Comparison of ENCODE assay signal across 8 cellular contexts in the genomic region with DNA sequence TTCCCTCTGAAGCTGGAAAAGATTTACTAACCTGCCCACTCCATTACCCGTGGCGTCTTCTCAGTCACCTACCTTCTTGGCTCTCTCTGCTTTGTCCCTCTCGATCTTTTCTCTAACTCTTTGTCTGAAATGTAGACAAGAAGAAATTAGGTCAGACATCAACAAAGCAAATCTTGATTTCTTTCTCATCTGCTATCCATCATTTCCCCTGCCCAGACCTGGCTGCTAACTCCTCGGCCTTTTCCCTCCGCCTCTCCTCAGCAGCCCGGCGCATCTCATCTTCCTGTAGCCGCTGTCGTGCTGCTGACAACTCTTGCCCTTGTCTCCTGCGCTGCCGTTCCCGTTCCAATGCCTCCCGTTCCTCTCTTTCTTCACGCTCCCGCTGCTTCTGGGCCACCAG. TPM values are rescaled to one million over a fixed set of nuclear protein-coding genes. Genes with fewer than 3 reads are reported as not detected.
DNase-seq lines count a peak whose midpoint lies in the region; ATAC-seq and TF ChIP-seq lines count a peak whose summit lies in the region.

No MANE protein-coding gene starts in this region.

- H3K4me1 ChIP-seq in ES-I3 (ENCODE audit: insufficient read depth, low read length) = no peaks in the 10 kb centered on the region
- peaks cover 23% of the 10 kb centered on the region for H3K4me1 ChIP-seq in OCI-LY3 (ENCODE audit: low read length)
- H3K4me1 ChIP-seq in osteoblast (ENCODE audit: insufficient read depth, low read length) = peaks cover 29% of the 10 kb centered on the region

- H2AFZ ChIP-seq in OCI-LY3 (ENCODE audit: low read depth, low read length) = no peak overlapping the region
- H2AFZ ChIP-seq in osteoblast (ENCODE audit: low read length) = no peak overlapping the region

- H3K79me2 ChIP-seq in OCI-LY3 (ENCODE audit: low read length) (peaks cover 48% of the 10 kb centered on the region), osteoblast (ENCODE audit: insufficient read depth, low read length) (peaks cover 42% of the 10 kb centered on the region)

- H3K9me3 ChIP-seq in ES-I3 (ENCODE audit: control insufficient read depth, insufficient read depth, low read length) = no peaks in the 10 kb centered on the region
- no peaks in the 10 kb centered on the region for H3K9me3 ChIP-seq in OCI-LY3 (ENCODE audit: insufficient read depth, low read length)
- H3K9me3 ChIP-seq in osteoblast (ENCODE audit: low read depth, low read length) = no peaks in the 10 kb centered on the region

- TF ChIP-seq CTCF in OCI-LY3 (IDR thresholded peaks at IDR 0.05; ENCODE audit: low read depth, low read length) (no peak), osteoblast (IDR thresholded peaks at IDR 0.05; ENCODE audit: extremely low read depth, low read depth, low read length) (no peak)

- peaks cover 47% of the 10 kb centered on the region for H3K36me3 Mint-ChIP-seq in effector memory CD8-positive, alpha-beta T cell (ENCODE audit: insufficient read depth)

- H3K27ac Mint-ChIP-seq in effector memory CD8-positive, alpha-beta T cell = peak overlapping the region; percentile 98 to 99

- no peaks in the 10 kb centered on the region for H3K9me3 Mint-ChIP-seq in effector memory CD8-positive, alpha-beta T cell

- H3K36me3 ChIP-seq in ES-I3 (ENCODE audit: insufficient read depth, low read length) (0 out of 2 replicates have a peak, but pooled peaks cover 4% of the 10 kb centered on the region), OCI-LY3 (replicated peaks; ENCODE audit: low read depth, low read length) (peaks cover 29% of the 10 kb centered on the region), osteoblast (ENCODE audit: insufficient read depth, low read length) (peaks cover 38% of the 10 kb centered on the region)

- H3K4me1 Mint-ChIP-seq in effector memory CD8-positive, alpha-beta T cell (ENCODE audit: low read depth in 2 of 2) = peaks cover 29 to 32% of the 10 kb centered on the region in 2 donors

- H3K27me3 ChIP-seq in OCI-LY3 (ENCODE audit: low read depth, low read length) (no peaks in the 10 kb centered on the region), osteoblast (ENCODE audit: insufficient read depth, low read length) (no peaks in the 10 kb centered on the region)

- H3K4me3 ChIP-seq in OCI-LY3 (ENCODE audit: low read length) (peak overlapping the region; percentile 97), osteoblast (ENCODE audit: insufficient read depth, low read length) (peak overlapping the region; percentile 83)

- H3K27ac ChIP-seq in OCI-LY3 (ENCODE audit: low read length) = no peak overlapping the region
- H3K27ac ChIP-seq in osteoblast (ENCODE audit: low read depth, low read length) = peak overlapping the region; percentile 84

- no peak for ATAC-seq in effector memory CD8-positive, alpha-beta T cell (replicated peaks)
- ATAC-seq in HG03521 (IDR thresholded peaks at IDR 0.05; ENCODE audit: unreplicated experiment) = no peak

- H4K20me1 ChIP-seq in OCI-LY3 (ENCODE audit: insufficient read depth, low read length) = no peaks in the 10 kb centered on the region
- no peaks in the 10 kb centered on the region for H4K20me1 ChIP-seq in osteoblast (ENCODE audit: insufficient read depth, low read length)

- H3K9ac ChIP-seq in ES-I3 (ENCODE audit: low read depth, low read length) = peak overlapping the region; percentile 67; the same call in 1 of the 2 replicates
- peak overlapping the region; percentile 89; the same call in 1 of the 2 replicates for H3K9ac ChIP-seq in OCI-LY3 (ENCODE audit: low read length)

- H3K4me3 Mint-ChIP-seq in effector memory CD8-positive, alpha-beta T cell = peak overlapping the region; percentile 86 to 87

- no peak for DNase-seq in effector memory CD8-positive, alpha-beta T cell
- DNase-seq in osteoblast (ENCODE audit: insufficient read length, low spot score, missing footprints) (no peak), AML-193 (lab: John Stamatoyannopoulos, UW) (no peak), NK-92 (lab: John Stamatoyannopoulos, UW; ENCODE audit: unreplicated experiment) (no peak), DMS53 (lab: John Stamatoyannopoulos, UW) (no peak)

- peak overlapping the region; percentile 97 for H3K4me2 ChIP-seq in OCI-LY3 (ENCODE audit: low read length)
- H3K4me2 ChIP-seq in osteoblast (ENCODE audit: insufficient read depth, low read length) = peak overlapping the region; percentile 86

- H3K27me3 Mint-ChIP-seq in effector memory CD8-positive, alpha-beta T cell = no peaks in the 10 kb centered on the region

RNA-seq across cellular contexts. Expression of gene UBXN1, which starts 1.2 kb away (rescaled TPM):
- total RNA-seq in osteoblast = 98.1 and 107 TPM in 2 replicates

RNA-seq across cellular contexts. Expression of gene LBHD1, which starts 5.6 kb away (rescaled TPM):
- 7.6 and 8.0 TPM in 2 replicates for total RNA-seq in osteoblast

RNA-seq across cellular contexts. Expression of gene UQCC3, which starts 6.2 kb away (rescaled TPM):
- 4.4 and 5.8 TPM in 2 replicates for total RNA-seq in osteoblast

RNA-seq across cellular contexts. Expression of gene LRRN4CL, which starts 11.6 kb away (rescaled TPM):
- total RNA-seq in osteoblast = 9.1 and 13.8 TPM in 2 replicates

RNA-seq across cellular contexts. Expression of gene CSKMT, which starts 12.6 kb away (rescaled TPM):
- 6.2 and 11.2 TPM in 2 replicates for total RNA-seq in osteoblast
